Comparison of ENCODE assay signal across 34 cellular contexts in the genomic region with DNA sequence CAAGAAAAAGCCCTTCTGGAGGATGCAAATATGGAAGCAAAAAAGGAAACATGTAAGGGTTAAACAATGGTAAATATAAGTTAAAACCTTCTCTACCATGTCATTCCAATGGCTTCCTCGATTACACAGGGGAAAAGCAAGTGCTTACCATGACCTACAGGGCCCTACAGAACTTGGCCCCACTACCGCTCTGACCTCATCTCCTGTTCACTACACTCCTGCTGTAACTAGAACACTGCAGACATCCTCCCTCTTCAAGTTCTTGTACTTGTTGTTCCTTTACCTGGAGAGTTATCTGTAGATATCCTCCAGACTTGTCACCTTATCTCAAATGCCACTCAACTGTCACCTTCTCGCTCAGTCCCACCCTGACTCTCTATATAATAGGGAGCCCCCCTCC.
"Had no signal": no experiment of that assay in that cellular context is flagged by ENCODE, and none has a peak within 500 bp of the region (broad histone marks: within the 10 kb centered on the region; RNA-seq: fewer than 3 reads in every experiment).

No MANE protein-coding gene starts in this region.

- H3K4me2 ChIP-seq: KMS-11 had no signal

- H3K9me3 ChIP-seq: MG63 had no signal

- H3K27me3 ChIP-seq: MG63 had no signal

- H3K4me3 ChIP-seq: MG63 had no signal

- DNase-seq: Kasumi-1, KBM-7, KG1, MG63, MM.1S, MV-4-11, NCI-H1048, NCI-H1092, NCI-H1092 treated with DMSO at 0.1 percent for 48 hours, NCI-H1105, NCI-H1105 treated with DMSO at 0.1 percent for 48 hours, NCI-H1417, NCI-H1417 treated with DMSO at 0.1 percent for 48 hours, NCI-H1436, NCI-H1436 treated with DMSO at 0.1 percent for 48 hours, NCI-H146, NCI-H1694, NCI-H1694 treated with DMSO at 0.1 percent for 48 hours, NCI-H187, NCI-H187 treated with DMSO at 0.1 percent for 48 hours, NCI-H1930, NCI-H2029, NCI-H2029 treated with DMSO at 0.1 percent for 48 hours, NCI-H2081, NCI-H2081 treated with DMSO at 0.1 percent for 48 hours, NCI-H2107, NCI-H2171, NCI-H2171 treated with DMSO at 0.1 percent for 48 hours, NCI-H2227 treated with DMSO at 0.1 percent for 48 hours, NCI-H226, NCI-H345, NCI-H446, NCI-H446 treated with DMSO at 0.1 percent for 48 hours had no signal

- H3K27ac ChIP-seq: KMS-11 had no signal

- H3K9ac ChIP-seq: KMS-11 had no signal

- H3K36me3 ChIP-seq: MG63 had no signal
